ENCODE assay signal across 8 cellular contexts in the genomic region with DNA sequence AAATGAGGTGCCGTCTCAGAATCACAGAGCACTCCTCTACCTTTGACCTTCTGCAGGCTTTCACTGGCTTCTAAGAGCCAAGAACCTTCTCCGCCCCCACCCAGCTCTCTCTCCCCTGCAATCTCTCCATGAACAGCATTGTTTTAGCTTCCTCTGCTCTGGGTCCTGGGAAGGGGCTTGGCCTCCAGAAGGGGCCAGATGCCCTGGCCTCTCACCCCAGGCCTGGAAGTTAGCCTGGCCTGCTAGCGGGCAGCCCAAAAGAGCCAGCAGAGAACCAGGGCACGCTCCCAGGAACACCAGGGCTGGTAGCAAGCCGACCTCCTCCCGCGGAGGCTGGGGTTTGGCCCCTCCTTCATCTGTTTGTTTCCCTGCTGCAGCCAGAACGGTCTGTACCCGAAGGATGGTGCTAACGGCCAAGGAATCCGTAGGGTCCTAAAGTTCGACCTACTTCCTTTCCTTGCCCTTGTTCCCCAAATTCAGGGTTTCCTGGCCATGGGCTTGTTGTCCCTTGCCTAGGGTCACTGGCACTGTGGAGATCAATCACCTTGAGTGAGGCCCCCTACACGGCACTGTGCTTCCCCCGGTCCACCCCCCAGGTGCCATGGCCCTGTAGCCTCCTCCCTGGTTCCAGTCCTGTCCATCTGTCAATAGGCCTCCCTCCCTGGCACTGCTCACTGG. TPM values are rescaled to one million over a fixed set of nuclear protein-coding genes. Genes with fewer than 3 reads are reported as not detected.
DNase-seq lines count a peak whose midpoint lies in the region; ATAC-seq, FAIRE-seq and TF ChIP-seq lines count a peak whose summit lies in the region.

No MANE protein-coding gene starts in this region.

- peaks cover 82% of the 10 kb centered on the region for H3K4me1 Mint-ChIP-seq in activated naive CD8-positive, alpha-beta T cell treated with anti-CD3 and anti-CD28 coated beads, Interleukin-2, amount 50 U/mL, for 24 hours
- H3K4me1 Mint-ChIP-seq in glutamatergic neuron (ENCODE audit: low read depth, unreplicated experiment), result peaks cover 32% of the 10 kb centered on the region

- peak; percentile 87 to 94 for DNase-seq in A549 (ENCODE audit: low read depth in 1 of 2, low spot score in 1 of 2)
- DNase-seq in NCI-H526 treated with DMSO at 0.1 percent for 48 hours (lab: John Stamatoyannopoulos, UW), result peak; percentile 7
- peak; percentile 56 for DNase-seq in activated naive CD8-positive, alpha-beta T cell treated with anti-CD3 and anti-CD28 coated beads, Interleukin-2, amount 50 U/mL, for 24 hours
- peak; percentile 62 for DNase-seq in glutamatergic neuron
- DNase-seq in activated CD4-positive, CD25-positive, alpha-beta regulatory T cell treated with anti-CD3 and anti-CD28 coated beads, Interleukin-2, amount 50 U/mL, for 72 hours, result no peak

- H3K27ac ChIP-seq in A549, result peak overlapping the region; percentile 99 to 100

- peak overlapping the region; percentile 50 for H3K4me3 Mint-ChIP-seq in activated naive CD8-positive, alpha-beta T cell treated with anti-CD3 and anti-CD28 coated beads, Interleukin-2, amount 50 U/mL, for 24 hours
- peak overlapping the region; percentile 79 for H3K4me3 Mint-ChIP-seq in glutamatergic neuron (ENCODE audit: unreplicated experiment)

- CTCF ChIA-PET in A549 (lab: Yijun Ruan, JAX), result interaction anchor here (0.6 to 4.0 kb wide), 11 partner anchors 20 to 950 kb away, joined by 3 to 16 read pairs (median 4); no protein-coding TSS in a partner anchor

- no peak for TF ChIP-seq CTCF in A549 (IDR thresholded peaks at IDR 0.05)
- TF ChIP-seq CTCF in glutamatergic neuron (IDR thresholded peaks at IDR 0.05; ENCODE audit: partially characterized antibody, unreplicated experiment), result no peak

- H3K4me3 ChIP-seq in A549 (no peak overlapping the region), neuron (ENCODE audit: low read length) (peak overlapping the region; percentile 41)

- no peak for FAIRE-seq in A549 (lab: Jason Lieb, UNC)

- H3K4me2 ChIP-seq in A549, result peak overlapping the region; percentile 72

- no peaks in the 10 kb centered on the region for H3K27me3 ChIP-seq in neuron (ENCODE audit: insufficient read depth, low read length)

- H3K9me3 ChIP-seq in A549 (no peaks in the 10 kb centered on the region), neuron (ENCODE audit: low read length) (no peaks in the 10 kb centered on the region)

- TF ChIP-seq RAD21 in A549 (conservative IDR thresholded peaks at IDR 0.05 in 1 of 2, IDR thresholded peaks at IDR 0.05 in 1 of 2), result peak; percentile 53 to 54

- H3K27ac Mint-ChIP-seq in activated naive CD8-positive, alpha-beta T cell treated with anti-CD3 and anti-CD28 coated beads, Interleukin-2, amount 50 U/mL, for 24 hours, result peak overlapping the region; percentile 63
- peak overlapping the region; percentile 88 for H3K27ac Mint-ChIP-seq in glutamatergic neuron (ENCODE audit: unreplicated experiment)

- WGBS in A549 (ENCODE audit: missing lambda C conversion rate), result 2% methylated on average over 8 of the region's 14 CpGs

- peak overlapping the region; percentile 41 for H2AFZ ChIP-seq in neuron (ENCODE audit: low read depth, low read length)

- TF ChIP-seq EP300 in A549 (IDR thresholded peaks at IDR 0.05), result no peak

- no peaks in the 10 kb centered on the region for H3K36me3 Mint-ChIP-seq in activated naive CD8-positive, alpha-beta T cell treated with anti-CD3 and anti-CD28 coated beads, Interleukin-2, amount 50 U/mL, for 24 hours (ENCODE audit: low read depth)
- no peaks in the 10 kb centered on the region for H3K36me3 Mint-ChIP-seq in glutamatergic neuron (ENCODE audit: unreplicated experiment)

- POLR2A ChIA-PET in A549 (lab: Yijun Ruan, JAX), result interaction anchor here (0.6 to 4.4 kb wide), 3 partner anchors 19 to 475 kb away, joined by 3 to 61 read pairs (median 10); partner anchors contain the start of gene DDIT4

- no peaks in the 10 kb centered on the region for H3K27me3 Mint-ChIP-seq in activated naive CD8-positive, alpha-beta T cell treated with anti-CD3 and anti-CD28 coated beads, Interleukin-2, amount 50 U/mL, for 24 hours
- peaks cover 2% of the 10 kb centered on the region for H3K27me3 Mint-ChIP-seq in glutamatergic neuron (ENCODE audit: unreplicated experiment)

- no peaks in the 10 kb centered on the region for H3K36me3 ChIP-seq in neuron (ENCODE audit: insufficient read depth, low read length)

- no peaks in the 10 kb centered on the region for H3K9me3 Mint-ChIP-seq in activated naive CD8-positive, alpha-beta T cell treated with anti-CD3 and anti-CD28 coated beads, Interleukin-2, amount 50 U/mL, for 24 hours
- H3K9me3 Mint-ChIP-seq in glutamatergic neuron (ENCODE audit: unreplicated experiment), result peaks cover 6% of the 10 kb centered on the region

- peak; percentile 58 for TF ChIP-seq POLR2A in A549 (IDR thresholded peaks at IDR 0.05; ENCODE audit: low read length)

- ATAC-seq in A549, result peak; percentile 91 to 92
- peak; percentile 39 for ATAC-seq in GM18907 (IDR thresholded peaks at IDR 0.05; ENCODE audit: unreplicated experiment)
- peak; percentile 35 for ATAC-seq in activated naive CD8-positive, alpha-beta T cell treated with anti-CD3 and anti-CD28 coated beads, Interleukin-2, amount 50 U/mL, for 24 hours
- ATAC-seq in GM21390 (IDR thresholded peaks at IDR 0.05; ENCODE audit: unreplicated experiment), result no peak

- H3K4me1 ChIP-seq in A549 (peaks cover 69% of the 10 kb centered on the region), neuron (ENCODE audit: insufficient read depth, low read length) (peaks cover 38% of the 10 kb centered on the region)

TF ChIP-seq in A549, 52 proteins besides CTCF, POLR2A, EP300 and RAD21:
- peak in 1 of 2 experiments; percentile 64; a peak in 3 of 5 replicates for TF ChIP-seq JUN (IDR thresholded peaks at IDR 0.05)
- no peak; the same call in 2 of the 3 replicates for TF ChIP-seq NR3C1 (IDR thresholded peaks at IDR 0.05)
- TF ChIP-seq SMC3 (IDR thresholded peaks at IDR 0.05), result peak; percentile 38; the same call in 2 of the 3 replicates
- no peak for TF ChIP-seq JUNB (IDR thresholded peaks at IDR 0.05)
- TF ChIP-seq, protein P1, sequence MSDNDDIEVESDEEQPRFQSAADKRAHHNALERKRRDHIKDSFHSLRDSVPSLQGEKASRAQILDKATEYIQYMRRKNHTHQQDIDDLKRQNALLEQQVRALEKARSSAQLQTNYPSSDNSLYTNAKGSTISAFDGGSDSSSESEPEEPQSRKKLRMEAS (IDR thresholded peaks at IDR 0.05), result peak; percentile 64; the same call in 1 of the 2 replicates
- TF ChIP-seq, protein P2, sequence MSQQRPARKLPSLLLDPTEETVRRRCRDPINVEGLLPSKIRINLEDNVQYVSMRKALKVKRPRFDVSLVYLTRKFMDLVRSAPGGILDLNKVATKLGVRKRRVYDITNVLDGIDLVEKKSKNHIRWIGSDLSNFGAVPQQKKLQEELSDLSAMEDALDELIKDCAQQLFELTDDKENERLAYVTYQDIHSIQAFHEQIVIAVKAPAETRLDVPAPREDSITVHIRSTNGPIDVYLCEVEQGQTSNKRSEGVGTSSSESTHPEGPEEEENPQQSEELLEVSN (IDR thresholded peaks at IDR 0.05; ENCODE audit: borderline replicate concordance, low read depth), result peak; percentile 50; the same call in 1 of the 2 replicates
- no peak for TF ChIP-seq PBX3 (IDR thresholded peaks at IDR 0.05)
- no peak for TF ChIP-seq ZNF302 (CRISPR knock-in tag; IDR thresholded peaks at IDR 0.05)
- TF ChIP-seq MAFK (IDR thresholded peaks at IDR 0.05; ENCODE audit: partially characterized antibody), result no peak
- TF ChIP-seq ESRRA (IDR thresholded peaks at IDR 0.05; ENCODE audit: borderline replicate concordance, low read length), result no peak

RNA-seq across cellular contexts. Expression of gene DDIT4, which starts 18.7 kb away (rescaled TPM):
- polyA plus RNA-seq in A549 (2011; rRNA removed), result 329 and 392 TPM in 2 replicates
- polyA plus RNA-seq in A549 (2012; cell fraction: cytosol; rRNA removed), result 189 and 275 TPM in 2 replicates
- polyA plus RNA-seq in A549 (2012; cell fraction: nucleus; rRNA removed), result 368 and 387 TPM in 2 replicates
- 188 to 239 TPM (median 238 TPM) in 3 replicates for polyA plus RNA-seq in A549 (2017; fragmentation: RNase III; extraction: RNeasy Plus Mini Kit Qiagen cat#74134 plus additional on column Dnase treatment)
- 299 and 339 TPM in 2 replicates for polyA minus RNA-seq in A549 (2011; rRNA and poly(A)+ RNA removed)
- total RNA-seq in glutamatergic neuron (ENCODE audit: unreplicated experiment), result 153 TPM

RNA-seq across cellular contexts. Expression of gene ASCC1, which starts 39.0 kb away (rescaled TPM):
- polyA plus RNA-seq in A549 (2011; rRNA removed), result 82.3 and 83.7 TPM in 2 replicates
- 21.6 and 24.9 TPM in 2 replicates for polyA plus RNA-seq in A549 (2012; cell fraction: cytosol; rRNA removed)
- 12.2 and 19.1 TPM in 2 replicates for polyA plus RNA-seq in A549 (2012; cell fraction: nucleus; rRNA removed)
- polyA plus RNA-seq in A549 (2017; fragmentation: RNase III; extraction: RNeasy Plus Mini Kit Qiagen cat#74134 plus additional on column Dnase treatment), result 56.2 to 58.9 TPM (median 56.5 TPM) in 3 replicates
- polyA minus RNA-seq in A549 (2011; rRNA and poly(A)+ RNA removed), result 35.9 and 39.6 TPM in 2 replicates
- total RNA-seq in glutamatergic neuron (ENCODE audit: unreplicated experiment), result 33.3 TPM

RNA-seq across cellular contexts. Expression of gene ANAPC16, which starts 39.2 kb away (rescaled TPM):
- 136 and 165 TPM in 2 replicates for polyA plus RNA-seq in A549 (2011; rRNA removed)
- 61.1 and 70.5 TPM in 2 replicates for polyA plus RNA-seq in A549 (2012; cell fraction: cytosol; rRNA removed)
- polyA plus RNA-seq in A549 (2012; cell fraction: nucleus; rRNA removed), result 13.7 and 21.8 TPM in 2 replicates
- polyA plus RNA-seq in A549 (2017; fragmentation: RNase III; extraction: RNeasy Plus Mini Kit Qiagen cat#74134 plus additional on column Dnase treatment), result 75.1 to 86.1 TPM (median 79.8 TPM) in 3 replicates
- polyA minus RNA-seq in A549 (2011; rRNA and poly(A)+ RNA removed), result 36.8 and 46.6 TPM in 2 replicates
- total RNA-seq in glutamatergic neuron (ENCODE audit: unreplicated experiment), result 37.0 TPM
